ENCODE assay signal across 14 cellular contexts in genomic region chr9:2021731-2022130, GRCh38. TPM values are rescaled to one million over a fixed set of nuclear protein-coding genes. Genes with fewer than 3 reads are reported as not detected.
DNase-seq lines count a peak whose midpoint lies in the region; ATAC-seq and TF ChIP-seq lines count a peak whose summit lies in the region.
"Had no signal": no experiment of that assay in that cellular context is flagged by ENCODE, and none has a peak within 500 bp of the region (broad histone marks: within the 10 kb centered on the region; RNA-seq: fewer than 3 reads in every experiment).

No MANE protein-coding gene starts in this region.

- peaks cover 68% of the 10 kb centered on the region for H3K4me1 ChIP-seq in effector memory CD4-positive, alpha-beta T cell (ENCODE audit: control insufficient read depth, insufficient read depth, low read length, poor library complexity, severe bottlenecking)
- H3K4me1 ChIP-seq in stomach = peaks cover 45 to 88% (median 72%) of the 10 kb centered on the region in 4 donors
- H3K4me1 ChIP-seq in suprapubic skin = peaks cover 87% of the 10 kb centered on the region

- peaks cover 75% of the 10 kb centered on the region for H3K4me1 Mint-ChIP-seq in activated naive CD4-positive, alpha-beta T cell treated with anti-CD3 and anti-CD28 coated beads for 36 hours (ENCODE audit: low read depth)
- peaks cover 80% of the 10 kb centered on the region for H3K4me1 Mint-ChIP-seq in T-helper 2 cell treated with Interferon-gamma antibody and Interleukin-4, amounts not matched to agents 5 μg/mL and 100 μg/mL, for 36 hours (ENCODE audit: low read depth)

- CTCF ChIA-PET in activated naive CD4-positive, alpha-beta T cell treated with anti-CD3 and anti-CD28 coated beads for 36 hours (lab: Charles Lee) = no interaction called here

- TF ChIP-seq EP300 in stomach (IDR thresholded peaks at IDR 0.05) = no peak
- no peak for TF ChIP-seq EP300 in suprapubic skin (IDR thresholded peaks at IDR 0.05)

- peak overlapping the region; percentile 5 for H3K4me3 Mint-ChIP-seq in activated naive CD4-positive, alpha-beta T cell treated with anti-CD3 and anti-CD28 coated beads for 36 hours
- H3K4me3 Mint-ChIP-seq in T-helper 2 cell treated with Interferon-gamma antibody and Interleukin-4, amounts not matched to agents 5 μg/mL and 100 μg/mL, for 36 hours = peak overlapping the region; percentile 85
- H3K4me3 Mint-ChIP-seq: neural progenitor cell had no signal

- intact Hi-C loops in activated naive CD4-positive, alpha-beta T cell treated with anti-CD3 and anti-CD28 coated beads for 36 hours (cut with micrococcal nuclease) = no loop called here
- intact Hi-C loops in stomach (cut with DNase I; ENCODE audit: low total_unique reads) = no loop called here

- TF ChIP-seq POLR2A in stomach (IDR thresholded peaks at IDR 0.05) = no peak
- TF ChIP-seq POLR2A in suprapubic skin (IDR thresholded peaks at IDR 0.05) = no peak

- no peaks in the 10 kb centered on the region for H3K27me3 Mint-ChIP-seq in activated naive CD4-positive, alpha-beta T cell treated with anti-CD3 and anti-CD28 coated beads for 36 hours (ENCODE audit: low read depth)
- H3K27me3 Mint-ChIP-seq in T-helper 2 cell treated with Interferon-gamma antibody and Interleukin-4, amounts not matched to agents 5 μg/mL and 100 μg/mL, for 36 hours (ENCODE audit: low read depth) = no peaks in the 10 kb centered on the region

- no peaks in the 10 kb centered on the region for H3K36me3 ChIP-seq in effector memory CD4-positive, alpha-beta T cell (ENCODE audit: control insufficient read depth, insufficient read depth, low read length)
- H3K36me3 ChIP-seq in stomach (no peaks in the 10 kb centered on the region), suprapubic skin (no peaks in the 10 kb centered on the region)
- H3K36me3 ChIP-seq: neural progenitor cell, thyroid gland had no signal

- H3K27ac ChIP-seq in effector memory CD4-positive, alpha-beta T cell (ENCODE audit: insufficient read depth, low read length, poor library complexity, severe bottlenecking) = peak overlapping the region; percentile 50
- H3K27ac ChIP-seq in stomach = peak overlapping the region in 3 of 5 donors; percentile 11 to 98 (median 29)
- H3K27ac ChIP-seq in suprapubic skin = no peak overlapping the region
- H3K27ac ChIP-seq: neural progenitor cell, RWPE1, thyroid gland had no signal

- WGBS in stomach, 5 donors = 66 to 74% (median 70%) methylated on average over 7 of the region's 7 CpGs
- 44% methylated on average over 7 of the region's 7 CpGs for WGBS in suprapubic skin

- H3K27me3 ChIP-seq in effector memory CD4-positive, alpha-beta T cell (replicated peaks; ENCODE audit: control insufficient read depth, insufficient read depth, low read length, poor library complexity, severe bottlenecking) = no peaks in the 10 kb centered on the region
- H3K27me3 ChIP-seq in stomach (no peaks in the 10 kb centered on the region), suprapubic skin (no peaks in the 10 kb centered on the region)
- H3K27me3 ChIP-seq: thyroid gland had no signal

- no peaks in the 10 kb centered on the region for H3K9me3 Mint-ChIP-seq in activated naive CD4-positive, alpha-beta T cell treated with anti-CD3 and anti-CD28 coated beads for 36 hours
- H3K9me3 Mint-ChIP-seq in T-helper 2 cell treated with Interferon-gamma antibody and Interleukin-4, amounts not matched to agents 5 μg/mL and 100 μg/mL, for 36 hours = no peaks in the 10 kb centered on the region
- H3K9me3 Mint-ChIP-seq: neural progenitor cell had no signal

- H3K9me3 ChIP-seq in effector memory CD4-positive, alpha-beta T cell (ENCODE audit: control insufficient read depth, low read length) = no peaks in the 10 kb centered on the region
- H3K9me3 ChIP-seq in stomach (no peaks in the 10 kb centered on the region), suprapubic skin (no peaks in the 10 kb centered on the region)
- H3K9me3 ChIP-seq: thyroid gland had no signal

- DNase-seq in activated naive CD4-positive, alpha-beta T cell treated with anti-CD3 and anti-CD28 coated beads for 36 hours = no peak
- no peak for DNase-seq in activated naive CD4-positive, alpha-beta T cell (lab: John Stamatoyannopoulos, UW)
- no peak for DNase-seq in T-helper 2 cell treated with Interferon-gamma antibody and Interleukin-4, amounts not matched to agents 5 μg/mL and 100 μg/mL, for 36 hours (ENCODE audit: low spot score)
- no peak for DNase-seq in effector memory CD4-positive, alpha-beta T cell
- no peak for DNase-seq in stomach
- DNase-seq in suprapubic skin (ENCODE audit: low spot score in 2 of 2) = no peak
- DNase-seq in AG08396 (ENCODE audit: low spot score) = no peak
- DNase-seq: effector CD4-positive, alpha-beta T cell; stimulated activated CD4-positive, alpha-beta T cell treated with anti-CD3 and anti-CD28 coated beads, Interleukin-1b, Interleukin-23, amount 100 ng/mL, for 48 hours; thyroid gland had no signal

- no peak for ATAC-seq in GM19324 (IDR thresholded peaks at IDR 0.05; ENCODE audit: low FRiP score, unreplicated experiment)

- H3K4me3 ChIP-seq in effector memory CD4-positive, alpha-beta T cell (ENCODE audit: insufficient read depth, low read depth, low read length, poor library complexity, severe bottlenecking) = peak overlapping the region; percentile 6
- H3K4me3 ChIP-seq in stomach = no peak overlapping the region
- no peak overlapping the region for H3K4me3 ChIP-seq in suprapubic skin
- H3K4me3 ChIP-seq: lung, neural progenitor cell, thyroid gland had no signal

- H3K27ac Mint-ChIP-seq in activated naive CD4-positive, alpha-beta T cell treated with anti-CD3 and anti-CD28 coated beads for 36 hours = peak overlapping the region; percentile 9
- H3K27ac Mint-ChIP-seq in T-helper 2 cell treated with Interferon-gamma antibody and Interleukin-4, amounts not matched to agents 5 μg/mL and 100 μg/mL, for 36 hours = peak overlapping the region; percentile 94
- H3K27ac Mint-ChIP-seq: neural progenitor cell had no signal

- peaks cover 2% of the 10 kb centered on the region for H3K36me3 Mint-ChIP-seq in activated naive CD4-positive, alpha-beta T cell treated with anti-CD3 and anti-CD28 coated beads for 36 hours (ENCODE audit: low read depth)
- H3K36me3 Mint-ChIP-seq in T-helper 2 cell treated with Interferon-gamma antibody and Interleukin-4, amounts not matched to agents 5 μg/mL and 100 μg/mL, for 36 hours (ENCODE audit: low read depth) = peaks cover 35% of the 10 kb centered on the region
- H3K36me3 Mint-ChIP-seq: neural progenitor cell had no signal

- TF ChIP-seq CTCF in stomach (IDR thresholded peaks at IDR 0.05) (no peak), suprapubic skin (IDR thresholded peaks at IDR 0.05) (no peak)

RNA-seq across cellular contexts. Expression of gene SMARCA2, which starts 6.6 kb away (rescaled TPM):
- 10 to 100 TPM; 87.8 to 89.9 TPM for total RNA-seq in activated naive CD4-positive, alpha-beta T cell treated with anti-CD3 and anti-CD28 coated beads for 36 hours
- total RNA-seq in stomach (100 to 1,000 TPM in 3 of 5 donors, 10 to 100 TPM in 2; 67.2 to 242 (median 109) TPM), suprapubic skin (100 to 1,000 TPM in 3 of 4 donors, 10 to 100 TPM in 1; 88.9 to 236 (median 140) TPM)
- 10 to 100 TPM; 20.5 to 44.4 (median 30.0) TPM for polyA plus RNA-seq in stomach
